Comparison of ENCODE assay signal across 20 cellular contexts in the genomic region with DNA sequence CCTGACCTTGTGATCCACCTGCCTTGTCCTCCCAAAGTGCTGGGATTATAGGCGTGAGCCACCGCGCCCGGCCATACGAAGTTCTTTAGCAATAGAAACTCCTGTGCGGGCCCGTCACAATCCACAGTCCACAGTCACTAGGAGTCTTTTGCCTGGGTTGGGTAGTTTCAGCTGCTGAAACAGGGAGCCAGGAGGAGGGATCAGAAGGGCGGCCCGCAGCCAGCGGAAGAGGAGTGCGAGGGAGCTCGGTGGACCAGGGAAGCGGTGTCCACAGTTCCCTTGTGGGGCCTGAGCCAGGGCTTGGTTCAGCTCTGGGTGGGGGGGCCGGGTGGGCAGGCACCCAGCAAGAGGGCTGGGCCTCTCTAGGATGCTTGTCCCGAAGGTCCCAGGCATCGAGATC. TPM values are rescaled to one million over a fixed set of nuclear protein-coding genes. Genes with fewer than 3 reads are reported as not detected.
DNase-seq lines count a peak whose midpoint lies in the region; ATAC-seq and TF ChIP-seq lines count a peak whose summit lies in the region.
"Had no signal": no experiment of that assay in that cellular context is flagged by ENCODE, and none has a peak within 500 bp of the region (broad histone marks: within the 10 kb centered on the region; RNA-seq: fewer than 3 reads in every experiment).

No MANE protein-coding gene starts in this region.

- H3K9me3 ChIP-seq in psoas muscle: no peaks in the 10 kb centered on the region
- H3K9me3 ChIP-seq in upper lobe of right lung: no peaks in the 10 kb centered on the region
- H3K9me3 ChIP-seq: BLaER1 had no signal

- no peaks in the 10 kb centered on the region for H3K9me3 Mint-ChIP-seq in activated naive CD4-positive, alpha-beta T cell treated with anti-CD3 and anti-CD28 coated beads, Interleukin-2, amount 50 U/mL, for 24 hours
- H3K9me3 Mint-ChIP-seq in activated naive CD4-positive, alpha-beta T cell treated with anti-CD3 and anti-CD28 coated beads for 36 hours: no peaks in the 10 kb centered on the region
- H3K9me3 Mint-ChIP-seq: naive B cell; stimulated activated naive CD8-positive, alpha-beta T cell treated with anti-CD3 and anti-CD28 coated beads, Interleukin-15, Interleukin-2, amounts not matched to agents 100 ng/mL and 50 ng/mL, for 24 hours had no signal

- H3K27me3 Mint-ChIP-seq in activated naive CD4-positive, alpha-beta T cell treated with anti-CD3 and anti-CD28 coated beads, Interleukin-2, amount 50 U/mL, for 24 hours: no peaks in the 10 kb centered on the region
- no peaks in the 10 kb centered on the region for H3K27me3 Mint-ChIP-seq in activated naive CD4-positive, alpha-beta T cell treated with anti-CD3 and anti-CD28 coated beads for 36 hours (ENCODE audit: low read depth)
- H3K27me3 Mint-ChIP-seq: progenitor cell of endocrine pancreas; stimulated activated naive CD8-positive, alpha-beta T cell treated with anti-CD3 and anti-CD28 coated beads, Interleukin-15, Interleukin-2, amounts not matched to agents 100 ng/mL and 50 ng/mL, for 24 hours had no signal

- no peaks in the 10 kb centered on the region for H3K36me3 Mint-ChIP-seq in activated naive CD4-positive, alpha-beta T cell treated with anti-CD3 and anti-CD28 coated beads, Interleukin-2, amount 50 U/mL, for 24 hours
- H3K36me3 Mint-ChIP-seq in activated naive CD4-positive, alpha-beta T cell treated with anti-CD3 and anti-CD28 coated beads for 36 hours (ENCODE audit: low read depth): no peaks in the 10 kb centered on the region
- H3K36me3 Mint-ChIP-seq: naive B cell had no signal

- intact Hi-C loops in activated naive CD4-positive, alpha-beta T cell treated with anti-CD3 and anti-CD28 coated beads for 36 hours (cut with micrococcal nuclease): no loop called here
- intact Hi-C loops in left ventricle myocardium superior (cut with micrococcal nuclease) (loop anchor here (10.0 kb wide), 1 partner anchor 60 kb away; no protein-coding TSS in a partner anchor), psoas muscle (cut with DNase I) (no loop called here), upper lobe of right lung (cut with DNase I) (no loop called here)

- H3K4me3 ChIP-seq in psoas muscle (no peak overlapping the region), upper lobe of right lung (no peak overlapping the region)
- H3K4me3 ChIP-seq: BLaER1, GM23248 had no signal

- H3K4me3 Mint-ChIP-seq in activated naive CD4-positive, alpha-beta T cell treated with anti-CD3 and anti-CD28 coated beads, Interleukin-2, amount 50 U/mL, for 24 hours: no peak overlapping the region
- no peak overlapping the region for H3K4me3 Mint-ChIP-seq in activated naive CD4-positive, alpha-beta T cell treated with anti-CD3 and anti-CD28 coated beads for 36 hours
- H3K4me3 Mint-ChIP-seq: naive B cell; stimulated activated naive CD8-positive, alpha-beta T cell treated with anti-CD3 and anti-CD28 coated beads, Interleukin-15, Interleukin-2, amounts not matched to agents 100 ng/mL and 50 ng/mL, for 24 hours had no signal

- no peak for TF ChIP-seq CTCF in psoas muscle (IDR thresholded peaks at IDR 0.05)
- TF ChIP-seq CTCF in upper lobe of right lung (IDR thresholded peaks at IDR 0.05): no peak

- H3K27ac ChIP-seq in psoas muscle (peak overlapping the region; percentile 61), upper lobe of right lung (peak overlapping the region; percentile 51)
- H3K27ac ChIP-seq: 22Rv1, GM23248 had no signal

- CTCF ChIA-PET in activated naive CD4-positive, alpha-beta T cell treated with anti-CD3 and anti-CD28 coated beads for 36 hours (lab: Charles Lee): no interaction called here

- H3K4me1 Mint-ChIP-seq in activated naive CD4-positive, alpha-beta T cell treated with anti-CD3 and anti-CD28 coated beads, Interleukin-2, amount 50 U/mL, for 24 hours: peaks cover 40% of the 10 kb centered on the region
- H3K4me1 Mint-ChIP-seq in activated naive CD4-positive, alpha-beta T cell treated with anti-CD3 and anti-CD28 coated beads for 36 hours (ENCODE audit: low read depth): peaks cover 29% of the 10 kb centered on the region

- no peak for DNase-seq in activated naive CD4-positive, alpha-beta T cell treated with anti-CD3 and anti-CD28 coated beads for 36 hours
- DNase-seq in left ventricle myocardium superior: peak; percentile 88
- DNase-seq in psoas muscle: peak; percentile 77 to 88
- no peak for DNase-seq in upper lobe of right lung
- no peak for DNase-seq in NCI-H2107 treated with DMSO at 0.1 percent for 48 hours (lab: John Stamatoyannopoulos, UW; ENCODE audit: unreplicated experiment)
- DNase-seq in NCI-H1092 treated with DMSO at 0.1 percent for 48 hours (lab: John Stamatoyannopoulos, UW): no peak
- no peak for DNase-seq in NCI-H510A (lab: John Stamatoyannopoulos, UW)
- DNase-seq: activated CD4-positive, alpha-beta T cell treated with anti-CD3 and anti-CD28 coated beads for 4 hours; Calu3; foreskin melanocyte; GM23248; naive B cell; NCI-H1436; NCI-H2171 treated with DMSO at 0.1 percent for 48 hours; PC-3 had no signal

- H3K27ac Mint-ChIP-seq in activated naive CD4-positive, alpha-beta T cell treated with anti-CD3 and anti-CD28 coated beads, Interleukin-2, amount 50 U/mL, for 24 hours: peak overlapping the region; percentile 17
- no peak overlapping the region for H3K27ac Mint-ChIP-seq in activated naive CD4-positive, alpha-beta T cell treated with anti-CD3 and anti-CD28 coated beads for 36 hours
- H3K27ac Mint-ChIP-seq: naive B cell; progenitor cell of endocrine pancreas; stimulated activated naive CD8-positive, alpha-beta T cell treated with anti-CD3 and anti-CD28 coated beads, Interleukin-15, Interleukin-2, amounts not matched to agents 100 ng/mL and 50 ng/mL, for 24 hours had no signal

- H3K36me3 ChIP-seq in psoas muscle (ENCODE audit: insufficient read depth in 1 of 2, low read depth in 1 of 2) (no peaks in the 10 kb centered on the region), upper lobe of right lung (no peaks in the 10 kb centered on the region)
- H3K36me3 ChIP-seq: BLaER1 had no signal

- peak; percentile 73 for ATAC-seq in left ventricle myocardium superior
- peak; percentile 30 to 61 (median 55) for ATAC-seq in psoas muscle
- ATAC-seq in upper lobe of right lung: no peak
- ATAC-seq: PC-3 had no signal

- H3K27me3 ChIP-seq in psoas muscle (ENCODE audit: insufficient read depth in 3 of 3, low read length in 2 of 3) (peaks cover 0 to 1% (median 0%) of the 10 kb centered on the region in 3 donors), upper lobe of right lung (no peaks in the 10 kb centered on the region)
- H3K27me3 ChIP-seq: BLaER1 had no signal

- H3K4me1 ChIP-seq in psoas muscle (peaks cover 6% of the 10 kb centered on the region), upper lobe of right lung (peaks cover 21% of the 10 kb centered on the region)

- WGBS in psoas muscle, 3 donors: 43 to 69% (median 45%) methylated on average over 16 of the region's 16 CpGs

RNA-seq across cellular contexts. Expression of a gene that starts 17.9 kb away (rescaled TPM):
- total RNA-seq in activated naive CD4-positive, alpha-beta T cell treated with anti-CD3 and anti-CD28 coated beads for 36 hours: 1 to 10 TPM; 4.5 to 4.9 TPM
- total RNA-seq in left ventricle myocardium superior (269 TPM), psoas muscle (100 to 1,000 TPM; 102 to 168 (median 135) TPM), upper lobe of right lung (393 TPM)
- 10 to 100 TPM; 24.5 to 74.8 (median 43.8) TPM for polyA plus RNA-seq in psoas muscle

RNA-seq across cellular contexts. Expression of a gene that starts 21.8 kb away (rescaled TPM):
- total RNA-seq in activated naive CD4-positive, alpha-beta T cell treated with anti-CD3 and anti-CD28 coated beads for 36 hours: not detected
- total RNA-seq in left ventricle myocardium superior (not detected), psoas muscle (1 to 10 TPM in 1 of 4 donors, under 1 TPM in 1, not detected in 2; 0.42 to 1.7 TPM), upper lobe of right lung (not detected)
- under 1 TPM; 0.09 to 0.64 (median 0.24) TPM for polyA plus RNA-seq in psoas muscle
- total RNA-seq: Calu3, GM23248, PC-3, progenitor cell of endocrine pancreas had no signal
- polyA plus RNA-seq: GM23248 had no signal

RNA-seq across cellular contexts. Expression of a gene that starts 46.4 kb away (rescaled TPM):
- not detected for total RNA-seq in activated naive CD4-positive, alpha-beta T cell treated with anti-CD3 and anti-CD28 coated beads for 36 hours
- total RNA-seq in left ventricle myocardium superior: not detected
- total RNA-seq in psoas muscle: 1 to 10 TPM in 1 of 4 donors, under 1 TPM in 1, not detected in 2; 0.65 to 4.0 TPM
- polyA plus RNA-seq in psoas muscle: 1 to 10 TPM in 1 of 3 donors, under 1 TPM in 1, not detected in 1; 0.62 to 2.2 TPM
- total RNA-seq in upper lobe of right lung: not detected
- total RNA-seq: Calu3, GM23248, PC-3 had no signal
- polyA plus RNA-seq: GM23248 had no signal

Comparison
In these comparisons a context has a peak if more than half of its experiments do, and no peak if none do; other contexts are left out.
1. DNase-seq: peak in left ventricle myocardium superior (single experiment) and psoas muscle (2 of 2); none in activated naive CD4-positive, alpha-beta T cell treated with anti-CD3 and anti-CD28 coated beads for 36 hours (single experiment), upper lobe of right lung (single experiment), NCI-H2107 treated with DMSO at 0.1 percent for 48 hours (single experiment), NCI-H1092 treated with DMSO at 0.1 percent for 48 hours (single experiment) and NCI-H510A (single experiment).
2. RNA of a gene that starts 17.9 kb away (total RNA-seq): 393 TPM in upper lobe of right lung (single experiment), 269 TPM in left ventricle myocardium superior (single experiment) and 102 to 168 TPM in psoas muscle; 4.5 to 4.9 TPM in activated naive CD4-positive, alpha-beta T cell treated with anti-CD3 and anti-CD28 coated beads for 36 hours; every median in the first group is over 10 times any median in the second.